10 cellular contexts compared by ENCODE assay signal in genomic region chr6:135567375-135568083, GRCh38.
"Had no signal": no experiment of that assay in that cellular context is flagged by ENCODE, and none has a peak within 500 bp of the region (broad histone marks: within the 10 kb centered on the region; RNA-seq: fewer than 3 reads in every experiment).

No MANE protein-coding gene starts in this region.

- H3K27ac Mint-ChIP-seq: activated B cell treated with CpG ODN at 0.5 μM for 24 hours had no signal

- H3K4me3 Mint-ChIP-seq: activated B cell treated with CpG ODN at 0.5 μM for 24 hours had no signal

- H3K27me3 ChIP-seq: esophagus squamous epithelium, thyroid gland, uterus had no signal

- DNase-seq: activated B cell treated with CpG ODN at 0.5 μM for 24 hours; activated T-cell treated with anti-CD3 and anti-CD28 coated beads for 4 hours; esophagus squamous epithelium; occipital lobe; psoas muscle; stimulated activated CD4-positive, alpha-beta T cell treated with anti-CD3 and anti-CD28 coated beads, Interleukin-2, amount 100 ng/mL, for 48 hours had no signal

- H3K4me1 Mint-ChIP-seq: activated B cell treated with CpG ODN at 0.5 μM for 24 hours had no signal

- ATAC-seq: psoas muscle had no signal

- H3K36me3 ChIP-seq: esophagus squamous epithelium, thyroid gland, uterus had no signal

- H3K27ac ChIP-seq: esophagus squamous epithelium, psoas muscle, SK-N-MC, thyroid gland, uterus had no signal

- H3K4me1 ChIP-seq: esophagus squamous epithelium, psoas muscle, thyroid gland, uterus had no signal

- H3K4me3 ChIP-seq: esophagus squamous epithelium, psoas muscle, thyroid gland, uterus had no signal

- H3K27me3 Mint-ChIP-seq: activated B cell treated with CpG ODN at 0.5 μM for 24 hours; naive thymus-derived CD4-positive, alpha-beta T cell had no signal

- H3K9me3 ChIP-seq: esophagus squamous epithelium, psoas muscle, thyroid gland, uterus had no signal

- H3K9me3 Mint-ChIP-seq: activated B cell treated with CpG ODN at 0.5 μM for 24 hours had no signal
